ENCODE assay signal across 12 cellular contexts in genomic region chr21:44984792-44985440, GRCh38. TPM values are rescaled to one million over a fixed set of nuclear protein-coding genes. Genes with fewer than 3 reads are reported as not detected.
A peak's percentile ranks its signal among the peaks of the same experiment; 100 is the strongest.
DNase-seq lines count a peak whose midpoint lies in the region; ATAC-seq, FAIRE-seq and TF ChIP-seq lines count a peak whose summit lies in the region.
"Had no signal": no experiment of that assay in that cellular context is flagged by ENCODE, and none has a peak within 500 bp of the region (broad histone marks: within the 10 kb centered on the region; RNA-seq: fewer than 3 reads in every experiment).

No MANE protein-coding gene starts in this region.

- H3K9me2 ChIP-seq in GM23338 (ENCODE audit: insufficient read depth), result no peaks in the 10 kb centered on the region

- no peak for FAIRE-seq in GM12891 (lab: Jason Lieb, UNC)

- H3K27ac Mint-ChIP-seq in GM23338, result no peak overlapping the region

- H3K4me1 ChIP-seq in GM23338 (ENCODE audit: insufficient read depth), result no peaks in the 10 kb centered on the region
- H3K4me1 ChIP-seq in RWPE2 (ENCODE audit: insufficient read depth, poor library complexity, severe bottlenecking), result peaks cover 6% of the 10 kb centered on the region
- peaks cover 6% of the 10 kb centered on the region for H3K4me1 ChIP-seq in osteoblast (ENCODE audit: insufficient read depth, low read length)
- H3K4me1 ChIP-seq in effector memory CD4-positive, alpha-beta T cell (ENCODE audit: control insufficient read depth, insufficient read depth, low read length, poor library complexity, severe bottlenecking), result no peaks in the 10 kb centered on the region

- no peaks in the 10 kb centered on the region for H3K36me3 Mint-ChIP-seq in GM23338 (ENCODE audit: low read depth)

- H3K4me2 ChIP-seq in GM23338 (no peak overlapping the region), osteoblast (ENCODE audit: insufficient read depth, low read length) (no peak overlapping the region)

- no peaks in the 10 kb centered on the region for H3K27me3 ChIP-seq in GM23338 (ENCODE audit: insufficient read depth)
- no peaks in the 10 kb centered on the region for H3K27me3 ChIP-seq in RWPE2 (ENCODE audit: insufficient read depth, poor library complexity, severe bottlenecking)
- H3K27me3 ChIP-seq in osteoblast (ENCODE audit: insufficient read depth, low read length), result no peaks in the 10 kb centered on the region
- no peaks in the 10 kb centered on the region for H3K27me3 ChIP-seq in effector memory CD4-positive, alpha-beta T cell (replicated peaks; ENCODE audit: control insufficient read depth, insufficient read depth, low read length, poor library complexity, severe bottlenecking)

- H3K36me3 ChIP-seq in GM23338 (ENCODE audit: insufficient read depth) (no peaks in the 10 kb centered on the region), RWPE2 (ENCODE audit: low read depth) (no peaks in the 10 kb centered on the region), osteoblast (ENCODE audit: insufficient read depth, low read length) (no peaks in the 10 kb centered on the region)
- H3K36me3 ChIP-seq in effector memory CD4-positive, alpha-beta T cell (ENCODE audit: control insufficient read depth, insufficient read depth, low read length), result no peaks in the 10 kb centered on the region

- intact Hi-C loops in left cardiac atrium (cut with DNase I), result no loop called here

- no peaks in the 10 kb centered on the region for H3F3A ChIP-seq in GM23338 (replicated peaks; ENCODE audit: low read depth)

- no peak for TF ChIP-seq CTCF in GM23338 (conservative IDR thresholded peaks at IDR 0.05; ENCODE audit: low read depth in 2 of 2)
- no peak for TF ChIP-seq CTCF in RWPE2 (IDR thresholded peaks at IDR 0.05; ENCODE audit: poor library complexity, severe bottlenecking)
- no peak for TF ChIP-seq CTCF in osteoblast (IDR thresholded peaks at IDR 0.05; ENCODE audit: extremely low read depth, low read depth, low read length)

- no peaks in the 10 kb centered on the region for H3K79me2 ChIP-seq in GM23338 (replicated peaks; ENCODE audit: insufficient read depth)
- no peaks in the 10 kb centered on the region for H3K79me2 ChIP-seq in osteoblast (ENCODE audit: insufficient read depth, low read length)

- H3K9me3 Mint-ChIP-seq in GM23338, result no peaks in the 10 kb centered on the region

- ATAC-seq in GM23338 (peak; percentile 58), RWPE2 (ENCODE audit: low read depth) (no peak), left cardiac atrium (peak in 1 of 2 donors; percentile 35)
- ATAC-seq: Panc1 had no signal

- H4K20me1 ChIP-seq in GM23338 (replicated peaks; ENCODE audit: insufficient read depth), result no peaks in the 10 kb centered on the region
- no peaks in the 10 kb centered on the region for H4K20me1 ChIP-seq in osteoblast (ENCODE audit: insufficient read depth, low read length)

- H2AFZ ChIP-seq in GM23338 (no peak overlapping the region), osteoblast (ENCODE audit: low read length) (no peak overlapping the region)

- DNase-seq in GM23338 (ENCODE audit: low spot score) (peak; percentile 47), RWPE2 (ENCODE audit: low spot score) (peak; percentile 61), left cardiac atrium (peak; percentile 21), osteoblast (ENCODE audit: insufficient read length, low spot score, missing footprints) (peak; percentile 89), GM12891 (ENCODE audit: insufficient read length, low spot score) (no peak), AG20443 (ENCODE audit: low spot score) (no peak)
- DNase-seq in effector memory CD4-positive, alpha-beta T cell, result no peak
- no peak for DNase-seq in activated CD4-positive, CD25-positive, alpha-beta regulatory T cell treated with anti-CD3 and anti-CD28 coated beads, Interleukin-2, amount 50 U/mL, for 72 hours
- DNase-seq: NCI-H2029; NCI-H526; stimulated activated CD4-positive, alpha-beta T cell treated with anti-CD3 and anti-CD28 coated beads, Interleukin-1b, Interleukin-23, amount 100 ng/mL, for 48 hours had no signal

- H3K4me3 ChIP-seq in GM23338, result no peak overlapping the region
- no peak overlapping the region for H3K4me3 ChIP-seq in RWPE2 (ENCODE audit: severe bottlenecking)
- no peak overlapping the region for H3K4me3 ChIP-seq in osteoblast (ENCODE audit: insufficient read depth, low read length)
- no peak overlapping the region for H3K4me3 ChIP-seq in effector memory CD4-positive, alpha-beta T cell (ENCODE audit: insufficient read depth, low read depth, low read length, poor library complexity, severe bottlenecking)

- TF ChIP-seq POLR2A in GM12891 (IDR thresholded peaks at IDR 0.05; ENCODE audit: low read depth, low read length), result no peak

- H3K4me1 Mint-ChIP-seq in GM23338, result no peaks in the 10 kb centered on the region; the same call in 2 of the 3 replicates

- H3K27ac ChIP-seq in GM23338 (ENCODE audit: low read depth) (no peak overlapping the region), RWPE2 (ENCODE audit: poor library complexity, severe bottlenecking) (no peak overlapping the region), osteoblast (ENCODE audit: low read depth, low read length) (no peak overlapping the region)
- H3K27ac ChIP-seq in effector memory CD4-positive, alpha-beta T cell (ENCODE audit: insufficient read depth, low read length, poor library complexity, severe bottlenecking), result no peak overlapping the region

- no peaks in the 10 kb centered on the region for H3K9me3 ChIP-seq in RWPE2 (ENCODE audit: severe bottlenecking)
- no peaks in the 10 kb centered on the region for H3K9me3 ChIP-seq in osteoblast (ENCODE audit: low read depth, low read length)
- H3K9me3 ChIP-seq in effector memory CD4-positive, alpha-beta T cell (ENCODE audit: control insufficient read depth, low read length), result no peaks in the 10 kb centered on the region

- H3K27me3 Mint-ChIP-seq in GM23338 (ENCODE audit: insufficient read depth, low read depth, poor library complexity), result peaks cover 14% of the 10 kb centered on the region

- no peak overlapping the region for H3K4me3 Mint-ChIP-seq in GM23338

TF ChIP-seq in GM23338, 12 proteins besides CTCF, POLR2A, EP300 and RAD21 (continues in another document):
- no peak for TF ChIP-seq ETS1 (IDR thresholded peaks at IDR 0.05)
- no peak for TF ChIP-seq JUNB (IDR thresholded peaks at IDR 0.05; ENCODE audit: unreplicated experiment)
- no peak for TF ChIP-seq ZNF114 (CRISPR knock-in tag; IDR thresholded peaks at IDR 0.05)
- TF ChIP-seq ZNF331 (CRISPR knock-in tag; IDR thresholded peaks at IDR 0.05; ENCODE audit: low read depth), result no peak
- no peak for TF ChIP-seq CREB1 (CRISPR knock-in tag; IDR thresholded peaks at IDR 0.05; ENCODE audit: low read depth)
- no peak for TF ChIP-seq NANOG (IDR thresholded peaks at IDR 0.05; ENCODE audit: borderline replicate concordance)

TF ChIP-seq in GM12891, 5 proteins besides CTCF, POLR2A, EP300 and RAD21:
- TF ChIP-seq SPI1 (IDR thresholded peaks at IDR 0.05; ENCODE audit: low read depth, low read length) (no peak), POU2F2 (IDR thresholded peaks at IDR 0.05; ENCODE audit: low read depth, low read length) (no peak), POLR2AphosphoS5 (IDR thresholded peaks at IDR 0.05; ENCODE audit: low read depth, low read length) (no peak), TAF1 (IDR thresholded peaks at IDR 0.05; ENCODE audit: low read depth, low read length) (no peak), PAX5 (IDR thresholded peaks at IDR 0.05; ENCODE audit: insufficient read depth, low read length, severe bottlenecking) (no peak)

RNA-seq across cellular contexts. Expression of gene SLX9, which starts 45.1 kb away (rescaled TPM):
- total RNA-seq in GM23338 (2014; rRNA removed; shearing (Covaris generic)), result 36.3 and 41.5 TPM in 2 replicates
- 46.9 and 48.0 TPM in 2 replicates for polyA plus RNA-seq in GM23338 (2016; fragmentation: Nextera tagmentation; extraction: Ambion mirVana)
- total RNA-seq in left cardiac atrium (10 to 100 TPM; 26.1 to 28.6 TPM), osteoblast (9.4 and 10.9 TPM in 2 replicates)
- polyA plus RNA-seq in GM12891 (2012; ENCODE audit: low read depth, missing spikeins), result 28.2 TPM

Comparison
In these comparisons a context has a peak if more than half of its experiments do, and no peak if none do; other contexts are left out.
1. DNase-seq: peak in GM23338 (single experiment), RWPE2 (single experiment), left cardiac atrium (single experiment) and osteoblast (single experiment); none in effector memory CD4-positive, alpha-beta T cell (0 of 3), activated CD4-positive, CD25-positive, alpha-beta regulatory T cell treated with anti-CD3 and anti-CD28 coated beads, Interleukin-2, amount 50 U/mL, for 72 hours (single experiment), GM12891 (single experiment) and AG20443 (single experiment).